In the genomic region with DNA sequence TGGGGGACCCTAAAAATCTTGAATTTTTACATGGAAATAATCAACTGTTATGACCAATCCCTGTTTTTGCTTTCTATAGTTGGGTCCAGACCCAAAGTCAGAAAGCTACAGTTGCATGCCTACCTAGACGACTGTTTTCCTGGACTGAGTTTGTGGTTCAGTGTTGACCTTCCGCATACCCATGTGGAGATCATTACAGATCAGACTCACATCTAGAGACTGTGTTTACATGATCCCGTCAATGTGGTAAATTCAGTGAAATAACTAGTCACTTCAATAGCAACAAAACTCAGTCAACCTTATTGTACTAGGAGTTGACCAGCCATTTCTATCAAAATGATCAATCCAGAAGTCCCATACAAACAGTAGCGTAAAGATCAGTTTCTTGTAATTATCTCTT, we compare ENCODE assay signal across 25 cellular contexts.
A peak's percentile ranks its signal among the peaks of the same experiment; 100 is the strongest.
DNase-seq lines count a peak whose midpoint lies in the region; ATAC-seq, FAIRE-seq and TF ChIP-seq lines count a peak whose summit lies in the region.
"Had no signal": no experiment of that assay in that cellular context is flagged by ENCODE, and none has a peak within 500 bp of the region (broad histone marks: within the 10 kb centered on the region; RNA-seq: fewer than 3 reads in every experiment).

No MANE protein-coding gene starts in this region.

- H3K4me3 ChIP-seq in endothelial cell of umbilical vein (replicated peaks in 1 of 3; ENCODE audit: insufficient read depth in 1 of 3, low read depth in 1 of 3, low read length in 3 of 3): no peak overlapping the region
- H3K4me3 ChIP-seq in osteoblast (ENCODE audit: insufficient read depth, low read length): peak overlapping the region; percentile 23
- H3K4me3 ChIP-seq: esophagus squamous epithelium, mucosa of descending colon, right lobe of liver, SK-N-MC had no signal

- H3K4me2 ChIP-seq in endothelial cell of umbilical vein (ENCODE audit: insufficient read depth, low read length) (no peak overlapping the region), osteoblast (ENCODE audit: insufficient read depth, low read length) (peak overlapping the region; percentile 73)

- H3K27me3 Mint-ChIP-seq in immature natural killer cell (ENCODE audit: low read depth in 3 of 3): peaks cover 0 to 1% (median 0%) of the 10 kb centered on the region in 3 donors
- no peaks in the 10 kb centered on the region for H3K27me3 Mint-ChIP-seq in stimulated activated naive CD8-positive, alpha-beta T cell treated with anti-CD3 and anti-CD28 coated beads, Interleukin-15, amount 100 ng/mL, for 72 hours
- H3K27me3 Mint-ChIP-seq: B cell had no signal

- no peaks in the 10 kb centered on the region for H3K36me3 Mint-ChIP-seq in immature natural killer cell
- H3K36me3 Mint-ChIP-seq: activated naive CD8-positive, alpha-beta T cell had no signal

- no peak overlapping the region for H3K9ac ChIP-seq in endothelial cell of umbilical vein (replicated peaks; ENCODE audit: extremely low read depth, insufficient read depth, low read length)

- dilution Hi-C loops in endothelial cell of umbilical vein (cut with MboI; ENCODE audit: extremely low pct_ligation_motif_present, low sequenced_read_pairs): no loop called here

- H3K36me3 ChIP-seq in endothelial cell of umbilical vein (ENCODE audit: control insufficient read depth in 2 of 2, extremely low read depth in 1 of 2, insufficient read depth in 2 of 2, low read length in 2 of 2) (no peaks in the 10 kb centered on the region), osteoblast (ENCODE audit: insufficient read depth, low read length) (no peaks in the 10 kb centered on the region)
- H3K36me3 ChIP-seq: esophagus squamous epithelium, right lobe of liver had no signal

- no peak for TF ChIP-seq POLR2A in endothelial cell of umbilical vein (IDR thresholded peaks at IDR 0.05; ENCODE audit: low read depth, low read length)

- H2AFZ ChIP-seq in endothelial cell of umbilical vein (ENCODE audit: low read depth, low read length) (peak overlapping the region; percentile 0), osteoblast (ENCODE audit: low read length) (no peak overlapping the region)

- peak; percentile 90 for DNase-seq in Caki2 (ENCODE audit: low read depth)
- DNase-seq in RCC 7860 (ENCODE audit: low spot score): peak; percentile 61
- DNase-seq in endothelial cell of umbilical vein (ENCODE audit: low read depth, low spot score): no peak
- peak; percentile 25 for DNase-seq in osteoblast (ENCODE audit: insufficient read length, low spot score, missing footprints)
- no peak for DNase-seq in NOMO-1 treated with dmso at 0.1 percent for 144 hours (lab: John Stamatoyannopoulos, UW; ENCODE audit: unreplicated experiment)
- DNase-seq in immature natural killer cell: no peak
- DNase-seq in stimulated activated naive CD8-positive, alpha-beta T cell treated with anti-CD3 and anti-CD28 coated beads, Interleukin-15, amount 100 ng/mL, for 72 hours: no peak
- DNase-seq in GM19239 (ENCODE audit: insufficient read length, low spot score): no peak
- DNase-seq: activated CD4-positive, alpha-beta T cell treated with anti-CD3 and anti-CD28 coated beads, Interleukin-2, amount 50 U/mL, for 1 hour; effector CD4-positive, alpha-beta T cell; esophagus squamous epithelium; KBM-7; mucosa of descending colon; NCI-H1048; NCI-H2107; NCI-H69; nucleus accumbens; OCI-M1; right lobe of liver had no signal

- CTCF ChIA-PET in endothelial cell of umbilical vein (lab: Charles Lee): interaction anchor here (0.8 to 2.0 kb wide), 2 partner anchors 10 to 17 kb away, joined by 3 to 4 read pairs; no protein-coding TSS in a partner anchor

- in situ Hi-C loops in Caki2 (cut with HindIII; ENCODE audit: low pct_unique_long_range_greater_than_20kb, low sequenced_read_pairs): no loop called here

- H3K4me1 ChIP-seq in endothelial cell of umbilical vein (ENCODE audit: control insufficient read depth, extremely low read depth, insufficient read depth, low read length) (no peaks in the 10 kb centered on the region), osteoblast (ENCODE audit: insufficient read depth, low read length) (peaks cover 21% of the 10 kb centered on the region)
- H3K4me1 ChIP-seq: esophagus squamous epithelium, right lobe of liver had no signal

- H3K79me2 ChIP-seq in endothelial cell of umbilical vein (ENCODE audit: control insufficient read depth, insufficient read depth, low read length) (no peaks in the 10 kb centered on the region), osteoblast (ENCODE audit: insufficient read depth, low read length) (no peaks in the 10 kb centered on the region)

- H3K27ac ChIP-seq in endothelial cell of umbilical vein (ENCODE audit: insufficient read depth, low read depth, low read length): no peak overlapping the region
- H3K27ac ChIP-seq in osteoblast (ENCODE audit: low read depth, low read length): peak overlapping the region; percentile 83
- H3K27ac ChIP-seq: esophagus squamous epithelium, right lobe of liver, SK-N-MC had no signal

- FAIRE-seq in RCC 7860 (lab: Jason Lieb, UNC): no peak
- FAIRE-seq in endothelial cell of umbilical vein (lab: Jason Lieb, UNC): no peak
- no peak for FAIRE-seq in GM19239 (lab: Jason Lieb, UNC)
- FAIRE-seq: H1, TTC549 had no signal

- no peaks in the 10 kb centered on the region for H3K4me1 Mint-ChIP-seq in immature natural killer cell
- no peaks in the 10 kb centered on the region for H3K4me1 Mint-ChIP-seq in stimulated activated naive CD8-positive, alpha-beta T cell treated with anti-CD3 and anti-CD28 coated beads, Interleukin-15, amount 100 ng/mL, for 72 hours
- H3K4me1 Mint-ChIP-seq: B cell had no signal

- H3K9me1 ChIP-seq in endothelial cell of umbilical vein (replicated peaks; ENCODE audit: control insufficient read depth, extremely low read depth, insufficient read depth, low read length): no peaks in the 10 kb centered on the region

- BruUV-seq in endothelial cell of umbilical vein (replicated peaks; lab: Mats Ljungman, UMichigan): no TSS peak

- no peak overlapping the region for H3K27ac Mint-ChIP-seq in immature natural killer cell
- H3K27ac Mint-ChIP-seq in stimulated activated naive CD8-positive, alpha-beta T cell treated with anti-CD3 and anti-CD28 coated beads, Interleukin-15, amount 100 ng/mL, for 72 hours: no peak overlapping the region
- H3K27ac Mint-ChIP-seq: activated naive CD8-positive, alpha-beta T cell; B cell had no signal

- H3K9me3 ChIP-seq in endothelial cell of umbilical vein (replicated peaks; ENCODE audit: control insufficient read depth, insufficient read depth, low read length) (no peaks in the 10 kb centered on the region), osteoblast (ENCODE audit: low read depth, low read length) (no peaks in the 10 kb centered on the region)
- H3K9me3 ChIP-seq: esophagus squamous epithelium, mucosa of descending colon, right lobe of liver had no signal

- no peak overlapping the region for H3K4me3 Mint-ChIP-seq in immature natural killer cell
- no peak overlapping the region for H3K4me3 Mint-ChIP-seq in stimulated activated naive CD8-positive, alpha-beta T cell treated with anti-CD3 and anti-CD28 coated beads, Interleukin-15, amount 100 ng/mL, for 72 hours
- H3K4me3 Mint-ChIP-seq: activated naive CD8-positive, alpha-beta T cell; B cell had no signal

- ATAC-seq in stimulated activated naive CD8-positive, alpha-beta T cell treated with anti-CD3 and anti-CD28 coated beads, Interleukin-15, amount 100 ng/mL, for 72 hours: no peak
- ATAC-seq: left lobe of liver, mucosa of descending colon, right lobe of liver had no signal

- POLR2A ChIA-PET in endothelial cell of umbilical vein (lab: Charles Lee): no interaction called here

- TF ChIP-seq CTCF in endothelial cell of umbilical vein (IDR thresholded peaks at IDR 0.05; ENCODE audit: extremely low read depth in 1 of 2, insufficient read depth in 1 of 2, low read depth in 1 of 2, low read length in 2 of 2): no peak
- TF ChIP-seq CTCF in osteoblast (IDR thresholded peaks at IDR 0.05; ENCODE audit: extremely low read depth, low read depth, low read length): no peak

- no peaks in the 10 kb centered on the region for H3K27me3 ChIP-seq in endothelial cell of umbilical vein (ENCODE audit: control insufficient read depth in 2 of 2, insufficient read depth in 2 of 2, low read length in 2 of 2)
- no peaks in the 10 kb centered on the region for H3K27me3 ChIP-seq in osteoblast (ENCODE audit: insufficient read depth, low read length)
- H3K27me3 ChIP-seq: esophagus squamous epithelium, right lobe of liver had no signal

- peaks cover 0 to 13% (median 0%) of the 10 kb centered on the region in 6 donors for H3K9me3 Mint-ChIP-seq in immature natural killer cell
- no peaks in the 10 kb centered on the region for H3K9me3 Mint-ChIP-seq in stimulated activated naive CD8-positive, alpha-beta T cell treated with anti-CD3 and anti-CD28 coated beads, Interleukin-15, amount 100 ng/mL, for 72 hours

- intact Hi-C loops in endothelial cell of umbilical vein (cut with micrococcal nuclease): no loop called here

- H4K20me1 ChIP-seq in endothelial cell of umbilical vein (replicated peaks; ENCODE audit: control insufficient read depth, extremely low read depth, insufficient read depth, low read length): no peaks in the 10 kb centered on the region
- H4K20me1 ChIP-seq in osteoblast (ENCODE audit: insufficient read depth, low read length): no peaks in the 10 kb centered on the region

TF ChIP-seq in endothelial cell of umbilical vein, 7 proteins besides CTCF, POLR2A, EP300 and RAD21:
- TF ChIP-seq GATA2 (IDR thresholded peaks at IDR 0.05; ENCODE audit: insufficient read depth, insufficient read length, low read depth, low read length): no peak
- TF ChIP-seq MYC (IDR thresholded peaks at IDR 0.05; ENCODE audit: low read depth, low read length): no peak
- TF ChIP-seq JUN (IDR thresholded peaks at IDR 0.05; ENCODE audit: borderline replicate concordance, insufficient read depth, insufficient read length, low read depth): no peak
- no peak for TF ChIP-seq POLR2AphosphoS5 (IDR thresholded peaks at IDR 0.05; ENCODE audit: insufficient read depth, low read depth, low read length)
- TF ChIP-seq FOS (IDR thresholded peaks at IDR 0.05; ENCODE audit: borderline replicate concordance, insufficient read depth, low read length): no peak
- TF ChIP-seq EZH2 (IDR thresholded peaks at IDR 0.05; ENCODE audit: borderline replicate concordance, low read depth, low read length, severe bottlenecking): no peak
- TF ChIP-seq, protein P1, sequence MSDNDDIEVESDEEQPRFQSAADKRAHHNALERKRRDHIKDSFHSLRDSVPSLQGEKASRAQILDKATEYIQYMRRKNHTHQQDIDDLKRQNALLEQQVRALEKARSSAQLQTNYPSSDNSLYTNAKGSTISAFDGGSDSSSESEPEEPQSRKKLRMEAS (IDR thresholded peaks at IDR 0.05; ENCODE audit: insufficient read depth, insufficient read length): no peak

Comparison
In these comparisons a context has a peak if more than half of its experiments do, and no peak if none do; other contexts are left out.
1. DNase-seq: peak in Caki2 (single experiment), RCC 7860 (single experiment) and osteoblast (single experiment); none in endothelial cell of umbilical vein (single experiment), NOMO-1 treated with dmso at 0.1 percent for 144 hours (single experiment), immature natural killer cell (0 of 3), stimulated activated naive CD8-positive, alpha-beta T cell treated with anti-CD3 and anti-CD28 coated beads, Interleukin-15, amount 100 ng/mL, for 72 hours (0 of 2) and GM19239 (single experiment).